In genomic region chr5:169149317-169149716, GRCh38 we compare ENCODE assay signal across 2 cellular contexts.
TF ChIP-seq lines count a peak whose summit lies in the region.

No MANE protein-coding gene starts in this region.

TF ChIP-seq in HCT116, 20 proteins besides CTCF, POLR2A, EP300 and RAD21 (continued from another document):
- TF ChIP-seq REST (IDR thresholded peaks at IDR 0.05; ENCODE audit: low read depth) = no peak
- TF ChIP-seq ZFX (IDR thresholded peaks at IDR 0.05) = no peak
- no peak for TF ChIP-seq SIN3A (IDR thresholded peaks at IDR 0.05; ENCODE audit: low read depth)
- no peak for TF ChIP-seq CBX3 (IDR thresholded peaks at IDR 0.05; ENCODE audit: low read depth)
- no peak for TF ChIP-seq ZBTB33 (IDR thresholded peaks at IDR 0.05; ENCODE audit: extremely low read depth, insufficient replicate concordance, low read length)
- TF ChIP-seq MAX (IDR thresholded peaks at IDR 0.05) = no peak
- TF ChIP-seq POLR2AphosphoS5 (IDR thresholded peaks at IDR 0.05; ENCODE audit: low read depth, low read length) = no peak
- TF ChIP-seq EGR1 (IDR thresholded peaks at IDR 0.05; ENCODE audit: low read depth) = no peak
- TF ChIP-seq ZNF274 (IDR thresholded peaks at IDR 0.05; ENCODE audit: low read depth, low read length) = no peak
- no peak for TF ChIP-seq EZH2 (IDR thresholded peaks at IDR 0.05)
- no peak for TF ChIP-seq JUND (IDR thresholded peaks at IDR 0.05)
- no peak for TF ChIP-seq YY1 (IDR thresholded peaks at IDR 0.05; ENCODE audit: extremely low read depth, insufficient replicate concordance, low read depth, low read length)
- TF ChIP-seq SP1 (IDR thresholded peaks at IDR 0.05; ENCODE audit: low read depth) = no peak

TF ChIP-seq in SK-N-SH, 30 proteins besides CTCF, POLR2A, EP300 and RAD21 (continued from another document):
- TF ChIP-seq IRF3 (IDR thresholded peaks at IDR 0.05; ENCODE audit: low read depth, low read length) (no peak), MAX (IDR thresholded peaks at IDR 0.05; ENCODE audit: low read depth) (no peak)
